ENCODE assay signal across 23 cellular contexts in the genomic region with DNA sequence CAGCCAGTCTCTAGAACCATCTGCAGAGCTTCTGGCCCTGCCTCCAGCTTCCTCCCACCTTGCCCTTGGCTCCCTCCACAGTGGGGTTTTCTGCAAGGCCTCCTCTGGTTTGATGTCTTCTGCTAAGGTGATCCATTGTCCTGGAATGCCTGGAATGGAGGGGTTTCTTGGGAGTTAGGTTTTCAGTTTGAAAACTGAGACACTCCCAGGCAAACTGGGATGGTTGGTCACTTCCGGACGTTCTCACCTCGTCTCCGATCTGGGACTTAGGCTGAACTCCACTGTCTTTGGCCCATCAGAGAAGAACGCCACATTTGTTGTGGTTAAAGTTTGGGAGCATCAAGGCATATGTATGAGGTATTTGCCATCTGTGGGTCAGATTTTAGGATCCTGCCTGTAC.
A peak's percentile ranks its signal among the peaks of the same experiment; 100 is the strongest.
DNase-seq lines count a peak whose midpoint lies in the region; ATAC-seq, FAIRE-seq and TF ChIP-seq lines count a peak whose summit lies in the region.
"Had no signal": no experiment of that assay in that cellular context is flagged by ENCODE, and none has a peak within 500 bp of the region (broad histone marks: within the 10 kb centered on the region; RNA-seq: fewer than 3 reads in every experiment).

No MANE protein-coding gene starts in this region.

- FAIRE-seq in astrocyte (lab: Jason Lieb, UNC): no peak
- FAIRE-seq: D721Med, G401.6 had no signal

- no peak overlapping the region for H3K9ac ChIP-seq in astrocyte (ENCODE audit: low read length)
- H3K9ac ChIP-seq: BLaER1 treated with 17β-estradiol and CSF1 and Interleukin-3, amounts not matched to agents 10 nM and 100 nM had no signal

- H3K27ac ChIP-seq in astrocyte (ENCODE audit: low read depth, low read length): no peak overlapping the region
- H3K27ac ChIP-seq: BLaER1 treated with 17β-estradiol and CSF1 and Interleukin-3, amounts not matched to agents 10 nM and 100 nM had no signal

- ATAC-seq in stimulated activated effector memory CD8-positive, alpha-beta T cell treated with anti-CD3 and anti-CD28 coated beads, Interleukin-12 subunit alpha, Interleukin-12 subunit beta, amount 100 ng/mL, for 72 hours: no peak
- ATAC-seq in activated CD8-positive, alpha-beta T cell treated with anti-CD3 and anti-CD28 coated beads, Interleukin-2, amount 10 ng/mL, durations not matched to agents 7 days and 5 days: no peak
- ATAC-seq in HG02970 (IDR thresholded peaks at IDR 0.05; ENCODE audit: low FRiP score, unreplicated experiment): no peak
- ATAC-seq: HCT116, T-cell had no signal

- DNase-seq in Daoy (ENCODE audit: low read depth): peak; percentile 2
- peak; percentile 49 for DNase-seq in M059J (ENCODE audit: low read depth)
- peak; percentile 20 for DNase-seq in astrocyte (ENCODE audit: low read depth)
- no peak for DNase-seq in stimulated activated effector memory CD8-positive, alpha-beta T cell treated with anti-CD3 and anti-CD28 coated beads, Interleukin-12 subunit alpha, Interleukin-12 subunit beta, amount 100 ng/mL, for 72 hours (ENCODE audit: low spot score in 2 of 2)
- DNase-seq in activated CD8-positive, alpha-beta T cell treated with anti-CD3 and anti-CD28 coated beads, Interleukin-2, amount 10 ng/mL, durations not matched to agents 7 days and 5 days: no peak
- DNase-seq in NOMO-1 treated with DMSO at 0.1 percent for 48 hours (lab: John Stamatoyannopoulos, UW; ENCODE audit: unreplicated experiment): no peak
- DNase-seq: AML-193; CD4-positive, alpha-beta T cell; KG1; NCI-H1048; NCI-H1417; NCI-H1694; NCI-H2029 treated with DMSO at 0.1 percent for 48 hours; NCI-H446 treated with DMSO at 0.1 percent for 48 hours; NCI-H526; NCI-H82; SHP77; T-cell had no signal

- POLR2A ChIA-PET in activated CD8-positive, alpha-beta T cell treated with anti-CD3 and anti-CD28 coated beads, Interleukin-2, amount 10 ng/mL, durations not matched to agents 7 days and 5 days (lab: Charles Lee): no interaction called here

- H3K36me3 Mint-ChIP-seq in astrocyte (ENCODE audit: low read depth, unreplicated experiment): no peaks in the 10 kb centered on the region
- H3K36me3 Mint-ChIP-seq in stimulated activated effector memory CD8-positive, alpha-beta T cell treated with anti-CD3 and anti-CD28 coated beads, Interleukin-12 subunit alpha, Interleukin-12 subunit beta, amount 100 ng/mL, for 72 hours: no peaks in the 10 kb centered on the region
- H3K36me3 Mint-ChIP-seq in activated CD8-positive, alpha-beta T cell treated with anti-CD3 and anti-CD28 coated beads, Interleukin-2, amount 10 ng/mL, durations not matched to agents 7 days and 5 days (ENCODE audit: low read depth): no peaks in the 10 kb centered on the region
- H3K36me3 Mint-ChIP-seq: T-cell had no signal

- H3K4me3 Mint-ChIP-seq in astrocyte (ENCODE audit: unreplicated experiment): no peak overlapping the region
- H3K4me3 Mint-ChIP-seq in stimulated activated effector memory CD8-positive, alpha-beta T cell treated with anti-CD3 and anti-CD28 coated beads, Interleukin-12 subunit alpha, Interleukin-12 subunit beta, amount 100 ng/mL, for 72 hours: no peak overlapping the region
- H3K4me3 Mint-ChIP-seq in activated CD8-positive, alpha-beta T cell treated with anti-CD3 and anti-CD28 coated beads, Interleukin-2, amount 10 ng/mL, durations not matched to agents 7 days and 5 days: no peak overlapping the region
- H3K4me3 Mint-ChIP-seq: CD4-positive, alpha-beta T cell; T-cell had no signal

- H4K20me1 ChIP-seq in astrocyte (ENCODE audit: insufficient read depth, low read length): no peaks in the 10 kb centered on the region
- H4K20me1 ChIP-seq: BLaER1 treated with 17β-estradiol and CSF1 and Interleukin-3, amounts not matched to agents 10 nM and 100 nM had no signal

- H3K4me3 ChIP-seq in astrocyte (ENCODE audit: insufficient read depth, low read depth, low read length): no peak overlapping the region
- H3K4me3 ChIP-seq: BLaER1 treated with 17β-estradiol and CSF1 and Interleukin-3, amounts not matched to agents 10 nM and 100 nM had no signal

- H2AFZ ChIP-seq in astrocyte (ENCODE audit: low read depth, low read length): no peak overlapping the region

- H3K27me3 Mint-ChIP-seq in astrocyte (ENCODE audit: low read depth, unreplicated experiment): peaks cover 8% of the 10 kb centered on the region
- peaks cover 8% of the 10 kb centered on the region for H3K27me3 Mint-ChIP-seq in activated CD8-positive, alpha-beta T cell treated with anti-CD3 and anti-CD28 coated beads, Interleukin-2, amount 10 ng/mL, durations not matched to agents 7 days and 5 days (ENCODE audit: low read depth)

- H3K4me2 ChIP-seq in astrocyte (ENCODE audit: low read length): no peak overlapping the region
- H3K4me2 ChIP-seq: BLaER1 treated with 17β-estradiol and CSF1 and Interleukin-3, amounts not matched to agents 10 nM and 100 nM had no signal

- CTCF ChIA-PET in activated CD8-positive, alpha-beta T cell treated with anti-CD3 and anti-CD28 coated beads, Interleukin-2, amount 10 ng/mL, durations not matched to agents 7 days and 5 days (lab: Charles Lee): no interaction called here

- peaks cover 3% of the 10 kb centered on the region for H3K27me3 ChIP-seq in astrocyte (ENCODE audit: insufficient read depth, low read length)
- H3K27me3 ChIP-seq: BLaER1 treated with 17β-estradiol and CSF1 and Interleukin-3, amounts not matched to agents 10 nM and 100 nM had no signal

- no peaks in the 10 kb centered on the region for H3K79me2 ChIP-seq in astrocyte (ENCODE audit: insufficient read depth, low read length)

- H3K9me3 Mint-ChIP-seq in astrocyte (ENCODE audit: unreplicated experiment): peaks cover 2% of the 10 kb centered on the region
- no peaks in the 10 kb centered on the region for H3K9me3 Mint-ChIP-seq in stimulated activated effector memory CD8-positive, alpha-beta T cell treated with anti-CD3 and anti-CD28 coated beads, Interleukin-12 subunit alpha, Interleukin-12 subunit beta, amount 100 ng/mL, for 72 hours
- H3K9me3 Mint-ChIP-seq in activated CD8-positive, alpha-beta T cell treated with anti-CD3 and anti-CD28 coated beads, Interleukin-2, amount 10 ng/mL, durations not matched to agents 7 days and 5 days (ENCODE audit: insufficient read depth): no peaks in the 10 kb centered on the region
- H3K9me3 Mint-ChIP-seq: CD4-positive, alpha-beta T cell; T-cell had no signal

- H3K4me1 ChIP-seq in astrocyte (ENCODE audit: insufficient read depth, low read length): no peaks in the 10 kb centered on the region
- H3K4me1 ChIP-seq: BLaER1 treated with 17β-estradiol and CSF1 and Interleukin-3, amounts not matched to agents 10 nM and 100 nM had no signal

- H3K27ac Mint-ChIP-seq in astrocyte (ENCODE audit: unreplicated experiment): no peak overlapping the region
- peak overlapping the region; percentile 14 for H3K27ac Mint-ChIP-seq in stimulated activated effector memory CD8-positive, alpha-beta T cell treated with anti-CD3 and anti-CD28 coated beads, Interleukin-12 subunit alpha, Interleukin-12 subunit beta, amount 100 ng/mL, for 72 hours
- H3K27ac Mint-ChIP-seq in activated CD8-positive, alpha-beta T cell treated with anti-CD3 and anti-CD28 coated beads, Interleukin-2, amount 10 ng/mL, durations not matched to agents 7 days and 5 days: no peak overlapping the region
- H3K27ac Mint-ChIP-seq: CD4-positive, alpha-beta T cell; T-cell had no signal

- H3K4me1 Mint-ChIP-seq in astrocyte (ENCODE audit: low read depth, unreplicated experiment): peaks cover 6% of the 10 kb centered on the region
- H3K4me1 Mint-ChIP-seq in stimulated activated effector memory CD8-positive, alpha-beta T cell treated with anti-CD3 and anti-CD28 coated beads, Interleukin-12 subunit alpha, Interleukin-12 subunit beta, amount 100 ng/mL, for 72 hours: no peaks in the 10 kb centered on the region
- no peaks in the 10 kb centered on the region for H3K4me1 Mint-ChIP-seq in activated CD8-positive, alpha-beta T cell treated with anti-CD3 and anti-CD28 coated beads, Interleukin-2, amount 10 ng/mL, durations not matched to agents 7 days and 5 days (ENCODE audit: low read depth)
- H3K4me1 Mint-ChIP-seq: T-cell had no signal

- TF ChIP-seq CTCF in astrocyte (IDR thresholded peaks at IDR 0.05; ENCODE audit: insufficient read depth, low read depth, low read length): no peak

- no peaks in the 10 kb centered on the region for H3K36me3 ChIP-seq in astrocyte (ENCODE audit: insufficient read depth, low read length)
- H3K36me3 ChIP-seq: BLaER1 treated with 17β-estradiol and CSF1 and Interleukin-3, amounts not matched to agents 10 nM and 100 nM had no signal

- H3K9me3 ChIP-seq in astrocyte (ENCODE audit: insufficient read depth, low read depth, low read length): no peaks in the 10 kb centered on the region
- H3K9me3 ChIP-seq: BLaER1 treated with 17β-estradiol and CSF1 and Interleukin-3, amounts not matched to agents 10 nM and 100 nM had no signal

Comparison
In these comparisons a context has a peak if more than half of its experiments do, and no peak if none do; other contexts are left out.
1. DNase-seq: peak in Daoy (single experiment), M059J (single experiment) and astrocyte (single experiment); none in stimulated activated effector memory CD8-positive, alpha-beta T cell treated with anti-CD3 and anti-CD28 coated beads, Interleukin-12 subunit alpha, Interleukin-12 subunit beta, amount 100 ng/mL, for 72 hours (0 of 2), activated CD8-positive, alpha-beta T cell treated with anti-CD3 and anti-CD28 coated beads, Interleukin-2, amount 10 ng/mL, durations not matched to agents 7 days and 5 days (single experiment) and NOMO-1 treated with DMSO at 0.1 percent for 48 hours (single experiment).